20 cellular contexts compared by ENCODE assay signal in the genomic region with DNA sequence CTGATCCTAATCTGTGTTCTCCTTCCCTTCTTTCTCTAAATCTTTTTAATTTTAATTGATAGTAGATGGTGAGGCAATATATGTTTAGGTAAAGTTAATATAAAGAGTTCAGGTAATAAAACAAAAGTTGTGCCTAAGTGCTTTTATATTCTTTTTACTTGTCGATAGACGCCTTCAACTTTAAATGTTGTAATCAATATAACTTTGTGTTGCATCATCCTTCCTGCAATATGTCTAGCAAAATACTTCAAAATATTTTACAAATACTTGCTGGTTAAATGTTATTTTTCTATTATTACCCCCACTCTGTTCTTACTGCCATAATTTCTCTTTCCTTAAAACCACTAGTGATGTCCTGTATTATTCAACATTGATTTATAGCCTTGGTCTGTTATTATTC.
"Had no signal": no experiment of that assay in that cellular context is flagged by ENCODE, and none has a peak within 500 bp of the region (broad histone marks: within the 10 kb centered on the region; RNA-seq: fewer than 3 reads in every experiment).

No MANE protein-coding gene starts in this region.

- H3K79me2 ChIP-seq: parathyroid adenoma had no signal

- H3K9me3 Mint-ChIP-seq: brain had no signal

- H3K4me1 ChIP-seq: heart right ventricle, parathyroid adenoma, upper lobe of right lung had no signal

- DNase-seq: activated B cell treated with CpG ODN at 0.5 μM for 24 hours; activated CD4-positive, alpha-beta T cell treated with anti-CD3 and anti-CD28 coated beads, Interleukin-2, amount 10 ng/mL, durations not matched to agents 7 days and 5 days; activated CD8-positive, alpha-beta memory T cell treated with anti-CD3 and anti-CD28 coated beads for 24 hours; activated gamma-delta T cell treated with Interleukin-2 at 50 U/mL for 16 hours; amygdala; cerebellar nuclear complex; effector memory CD8-positive, alpha-beta T cell; heart right ventricle; naive B cell; sigmoid colon; stimulated activated CD4-positive, alpha-beta T cell treated with anti-CD3 and anti-CD28 coated beads, Interleukin-12 subunit alpha, Interleukin-12 subunit beta, amount 100 ng/mL, for 4 hours; stimulated activated CD4-positive, alpha-beta T cell treated with anti-CD3 and anti-CD28 coated beads, Interleukin-2, amount 100 ng/mL, for 24 hours; upper lobe of right lung had no signal

- H3K4me3 Mint-ChIP-seq: activated B cell treated with CpG ODN at 0.5 μM for 24 hours; activated CD4-positive, alpha-beta T cell treated with anti-CD3 and anti-CD28 coated beads, Interleukin-2, amount 10 ng/mL, durations not matched to agents 7 days and 5 days; activated naive CD8-positive, alpha-beta T cell; brain; effector memory CD8-positive, alpha-beta T cell; naive B cell; T-helper 2 cell treated with Interferon-gamma antibody and Interleukin-4, amounts not matched to agents 5 μg/mL and 100 μg/mL, for 36 hours had no signal

- H3K27ac ChIP-seq: gastroesophageal sphincter, heart right ventricle, parathyroid adenoma, upper lobe of right lung had no signal

- H3K36me3 ChIP-seq: gastroesophageal sphincter, heart right ventricle, sigmoid colon, thoracic aorta, upper lobe of right lung had no signal

- H2AFZ ChIP-seq: parathyroid adenoma had no signal

- H3K9ac ChIP-seq: parathyroid adenoma had no signal

- H3K27ac Mint-ChIP-seq: activated B cell treated with CpG ODN at 0.5 μM for 24 hours; activated CD4-positive, alpha-beta T cell treated with anti-CD3 and anti-CD28 coated beads, Interleukin-2, amount 10 ng/mL, durations not matched to agents 7 days and 5 days; activated naive CD8-positive, alpha-beta T cell; brain; effector memory CD8-positive, alpha-beta T cell; naive B cell; T-helper 2 cell treated with Interferon-gamma antibody and Interleukin-4, amounts not matched to agents 5 μg/mL and 100 μg/mL, for 36 hours had no signal

- H3K4me1 Mint-ChIP-seq: activated B cell treated with CpG ODN at 0.5 μM for 24 hours; activated CD4-positive, alpha-beta T cell treated with anti-CD3 and anti-CD28 coated beads, Interleukin-2, amount 10 ng/mL, durations not matched to agents 7 days and 5 days; brain; naive B cell had no signal

- H3K9me3 ChIP-seq: gastroesophageal sphincter, sigmoid colon, thoracic aorta, upper lobe of right lung had no signal

- ATAC-seq: effector memory CD8-positive, alpha-beta T cell; gastroesophageal sphincter; heart right ventricle; left lobe of liver; upper lobe of right lung had no signal

- H3K4me3 ChIP-seq: gastroesophageal sphincter, heart right ventricle, sigmoid colon, thoracic aorta, upper lobe of right lung had no signal

- H3K36me3 Mint-ChIP-seq: activated naive CD8-positive, alpha-beta T cell; brain; naive B cell had no signal

- H3K27me3 ChIP-seq: gastroesophageal sphincter, heart right ventricle, sigmoid colon, upper lobe of right lung had no signal

- H3K27me3 Mint-ChIP-seq: activated B cell treated with CpG ODN at 0.5 μM for 24 hours; activated CD4-positive, alpha-beta T cell treated with anti-CD3 and anti-CD28 coated beads, Interleukin-2, amount 10 ng/mL, durations not matched to agents 7 days and 5 days; activated naive CD8-positive, alpha-beta T cell; brain; effector memory CD8-positive, alpha-beta T cell; naive B cell had no signal
